30 cellular contexts compared by ENCODE assay signal in genomic region chr3:47408839-47409229, GRCh38.
"Had no signal": no experiment of that assay in that cellular context is flagged by ENCODE, and none has a peak within 500 bp of the region (broad histone marks: within the 10 kb centered on the region; RNA-seq: fewer than 3 reads in every experiment).

No MANE protein-coding gene starts in this region.

- H3K27me3 ChIP-seq: adrenal gland, MG63, Peyer's patch had no signal

- H3K9me3 Mint-ChIP-seq: activated CD4-positive, alpha-beta memory T cell treated with anti-CD3 and anti-CD28 coated beads for 36 hours; activated CD4-positive, alpha-beta T cell treated with anti-CD3 and anti-CD28 coated beads, Interleukin-2, amount 10 ng/mL, durations not matched to agents 7 days and 5 days; activated naive CD4-positive, alpha-beta T cell treated with anti-CD3 and anti-CD28 coated beads, Interleukin-2, amount 10 ng/mL, durations not matched to agents 7 days and 5 days; activated naive CD8-positive, alpha-beta T cell treated with anti-CD3 and anti-CD28 coated beads for 36 hours; activated T-cell treated with anti-CD3 and anti-CD28 coated beads, Interleukin-2, amount 50 U/mL, for 72 hours; activated T-helper 2 cell treated with anti-CD3 and anti-CD28 coated beads, Interferon-gamma antibody, Interleukin-2, Interleukin-4, amounts not matched to agents 10 μg/mL and 5 μg/mL and 100 μg/mL, durations not matched to agents 14 hours and 24 hours and 36 hours; IgD-negative memory B cell had no signal

- H3K27ac Mint-ChIP-seq: activated CD4-positive, alpha-beta memory T cell treated with anti-CD3 and anti-CD28 coated beads for 36 hours; activated CD4-positive, alpha-beta T cell treated with anti-CD3 and anti-CD28 coated beads, Interleukin-2, amount 10 ng/mL, durations not matched to agents 7 days and 5 days; activated naive CD4-positive, alpha-beta T cell treated with anti-CD3 and anti-CD28 coated beads, Interleukin-2, amount 10 ng/mL, durations not matched to agents 7 days and 5 days; activated naive CD8-positive, alpha-beta T cell treated with anti-CD3 and anti-CD28 coated beads for 36 hours; activated T-cell treated with anti-CD3 and anti-CD28 coated beads, Interleukin-2, amount 50 U/mL, for 72 hours; activated T-helper 2 cell treated with anti-CD3 and anti-CD28 coated beads, Interferon-gamma antibody, Interleukin-2, Interleukin-4, amounts not matched to agents 10 μg/mL and 5 μg/mL and 100 μg/mL, durations not matched to agents 14 hours and 24 hours and 36 hours; IgD-negative memory B cell had no signal

- H3K4me3 Mint-ChIP-seq: activated CD4-positive, alpha-beta memory T cell treated with anti-CD3 and anti-CD28 coated beads for 36 hours; activated CD4-positive, alpha-beta T cell treated with anti-CD3 and anti-CD28 coated beads, Interleukin-2, amount 10 ng/mL, durations not matched to agents 7 days and 5 days; activated naive CD4-positive, alpha-beta T cell treated with anti-CD3 and anti-CD28 coated beads, Interleukin-2, amount 10 ng/mL, durations not matched to agents 7 days and 5 days; activated naive CD8-positive, alpha-beta T cell treated with anti-CD3 and anti-CD28 coated beads for 36 hours; activated T-cell treated with anti-CD3 and anti-CD28 coated beads, Interleukin-2, amount 50 U/mL, for 72 hours; IgD-negative memory B cell had no signal

- H3K36me3 ChIP-seq: MG63 had no signal

- H3K9ac ChIP-seq: KMS-11 had no signal

- DNase-seq: activated CD4-positive, alpha-beta memory T cell treated with anti-CD3 and anti-CD28 coated beads for 36 hours; activated CD4-positive, alpha-beta T cell treated with anti-CD3 and anti-CD28 coated beads, Interleukin-2, amount 10 ng/mL, durations not matched to agents 7 days and 5 days; activated CD4-positive, CD25-positive, alpha-beta regulatory T cell; activated CD8-positive, alpha-beta memory T cell treated with anti-CD3 and anti-CD28 coated beads for 24 hours; activated gamma-delta T cell treated with Interleukin-2 at 50 U/mL for 16 hours; activated naive CD4-positive, alpha-beta T cell treated with anti-CD3 and anti-CD28 coated beads, Interleukin-2, amount 10 ng/mL, durations not matched to agents 7 days and 5 days; activated naive CD8-positive, alpha-beta T cell treated with anti-CD3 and anti-CD28 coated beads for 36 hours; activated T-cell treated with anti-CD3 and anti-CD28 coated beads, Interleukin-2, amount 50 U/mL, for 72 hours; anterior cingulate cortex; caudate nucleus; MG63; MV-4-11; NCI-H1092 treated with DMSO at 0.1 percent for 48 hours; NCI-H1417 treated with DMSO at 0.1 percent for 48 hours; NCI-H1694; NCI-H2029 treated with DMSO at 0.1 percent for 48 hours; NCI-H345; NCI-H510A; NCI-H526 treated with DMSO at 0.1 percent for 48 hours; NCI-H82; OCI-M1; SHP77 treated with DMSO at 0.1 percent for 48 hours; T-helper 2 cell; T1000 had no signal

- ATAC-seq: activated T-cell treated with anti-CD3 and anti-CD28 coated beads, Interleukin-2, amount 50 U/mL, for 72 hours had no signal

- H3K4me2 ChIP-seq: KMS-11 had no signal

- H3K4me3 ChIP-seq: adrenal gland, MG63, Peyer's patch had no signal

- H3K27ac ChIP-seq: adrenal gland, KMS-11, Peyer's patch, VCaP had no signal

- H3K27me3 Mint-ChIP-seq: activated CD4-positive, alpha-beta memory T cell treated with anti-CD3 and anti-CD28 coated beads for 36 hours; activated CD4-positive, alpha-beta T cell treated with anti-CD3 and anti-CD28 coated beads, Interleukin-2, amount 10 ng/mL, durations not matched to agents 7 days and 5 days; activated naive CD4-positive, alpha-beta T cell treated with anti-CD3 and anti-CD28 coated beads, Interleukin-2, amount 10 ng/mL, durations not matched to agents 7 days and 5 days; activated naive CD8-positive, alpha-beta T cell treated with anti-CD3 and anti-CD28 coated beads for 36 hours; IgD-negative memory B cell had no signal

- H3K9me3 ChIP-seq: adrenal gland, MG63, Peyer's patch had no signal

- H3K4me1 Mint-ChIP-seq: activated naive CD8-positive, alpha-beta T cell treated with anti-CD3 and anti-CD28 coated beads for 36 hours had no signal
